ENCODE assay signal across 10 cellular contexts in the genomic region with DNA sequence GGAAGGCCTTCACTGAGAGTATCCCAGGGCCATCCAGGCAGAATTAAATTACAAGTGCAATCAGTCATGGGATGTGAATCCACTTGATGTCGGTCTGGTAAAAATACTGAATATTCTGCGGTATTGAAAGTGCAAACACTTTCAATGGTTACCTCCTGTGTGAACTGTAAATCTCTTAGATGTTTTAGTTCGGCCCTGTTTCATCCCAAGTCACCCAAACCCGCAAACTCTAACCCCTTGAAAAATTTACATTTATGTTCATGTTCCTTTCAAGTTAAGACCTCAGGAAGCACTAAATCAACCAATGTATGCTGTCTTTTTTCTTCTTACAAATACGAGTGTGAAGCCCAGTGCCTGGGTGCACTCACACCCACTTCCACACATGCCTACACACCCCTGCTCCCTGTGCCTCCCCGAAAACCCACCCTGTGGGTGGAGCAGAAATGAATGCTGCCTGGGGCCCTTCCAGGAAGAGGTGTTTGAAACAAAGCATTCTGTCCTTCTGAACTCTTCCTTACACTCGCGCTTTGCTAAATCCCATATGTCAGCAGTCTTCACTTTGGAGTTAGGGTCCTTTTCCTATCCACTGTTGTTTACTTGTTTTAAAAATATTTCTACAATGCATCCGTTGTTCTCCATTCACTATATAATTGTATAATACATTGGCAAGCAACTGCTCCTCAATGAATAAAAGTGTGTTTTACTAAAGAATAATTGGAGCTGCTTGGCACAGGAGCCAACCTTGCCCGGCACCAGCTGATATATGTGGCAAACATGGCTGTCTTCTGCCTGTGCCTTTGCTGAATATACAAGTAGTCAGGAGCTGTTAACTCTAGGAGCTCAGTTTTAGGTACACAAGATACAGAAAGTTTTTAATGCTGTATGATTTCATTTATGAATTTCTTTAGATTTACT.
DNase-seq lines count a peak whose midpoint lies in the region; ATAC-seq and TF ChIP-seq lines count a peak whose summit lies in the region.
"Had no signal": no experiment of that assay in that cellular context is flagged by ENCODE, and none has a peak within 500 bp of the region (broad histone marks: within the 10 kb centered on the region; RNA-seq: fewer than 3 reads in every experiment).

No MANE protein-coding gene starts in this region.

- peaks cover 65% of the 10 kb centered on the region for H3K4me1 Mint-ChIP-seq in T-helper 17 cell

- no peak for TF ChIP-seq CTCF in HEK293 (tag by site-specific recombination; IDR thresholded peaks at IDR 0.05)
- TF ChIP-seq CTCF in osteoblast (IDR thresholded peaks at IDR 0.05; ENCODE audit: extremely low read depth, low read depth, low read length), result no peak
- TF ChIP-seq CTCF in omental fat pad (IDR thresholded peaks at IDR 0.05), result no peak

- POLR2A ChIA-PET in HEK293 (lab: Yijun Ruan, JAX), result no interaction called here

- H3K4me1 ChIP-seq in HEK293 (ENCODE audit: control insufficient read depth, insufficient read depth, low read length) (peaks cover 8% of the 10 kb centered on the region; the same call in 1 of the 2 replicates), osteoblast (ENCODE audit: insufficient read depth, low read length) (peaks cover 44% of the 10 kb centered on the region)

- no peak overlapping the region for H3K4me2 ChIP-seq in osteoblast (ENCODE audit: insufficient read depth, low read length)

- no peak overlapping the region for H3K27ac ChIP-seq in HEK293 (ENCODE audit: extremely low read depth, low read depth, low read length)
- peak overlapping the region; percentile 60 for H3K27ac ChIP-seq in caudate nucleus (ENCODE audit: low read depth, low read length)
- H3K27ac ChIP-seq in osteoblast (ENCODE audit: low read depth, low read length), result peak overlapping the region; percentile 15
- H3K27ac ChIP-seq: esophagus squamous epithelium had no signal

- no peaks in the 10 kb centered on the region for H3K36me3 Mint-ChIP-seq in T-helper 17 cell (ENCODE audit: low read depth)

- H3K27ac Mint-ChIP-seq in T-helper 17 cell, result peak overlapping the region; percentile 98

- H3K36me3 ChIP-seq in HEK293 (ENCODE audit: control insufficient read depth in 2 of 2, insufficient read depth in 1 of 2, low read length in 2 of 2), result peaks cover 0 to 6% of the 10 kb centered on the region in 2 experiments; a peak in 1 of 3 replicates
- H3K36me3 ChIP-seq in osteoblast (ENCODE audit: insufficient read depth, low read length), result no peaks in the 10 kb centered on the region
- H3K36me3 ChIP-seq: esophagus squamous epithelium had no signal

- CTCF ChIA-PET in HEK293 (lab: Yijun Ruan, JAX), result interaction anchor here (0.9 kb wide), 1 partner anchor 52 kb away, joined by 3 read pairs; no protein-coding TSS in a partner anchor

- peak overlapping the region; percentile 82 for H3K4me3 Mint-ChIP-seq in T-helper 17 cell

- H3K9me3 ChIP-seq in HEK293 (ENCODE audit: control insufficient read depth, insufficient read depth, low read depth, low read length) (no peaks in the 10 kb centered on the region), T-helper 17 cell (ENCODE audit: control insufficient read depth, low read length, poor library complexity, severe bottlenecking) (no peaks in the 10 kb centered on the region), osteoblast (ENCODE audit: low read depth, low read length) (no peaks in the 10 kb centered on the region)
- H3K9me3 ChIP-seq: esophagus squamous epithelium had no signal

- ATAC-seq in T-helper 17 cell, result peak; percentile 22
- ATAC-seq in omental fat pad (ENCODE audit: low FRiP score), result no peak
- no peak for ATAC-seq in GM18511 (IDR thresholded peaks at IDR 0.05; ENCODE audit: unreplicated experiment)
- no peak for ATAC-seq in HG02678 (IDR thresholded peaks at IDR 0.05; ENCODE audit: unreplicated experiment)

- H2AFZ ChIP-seq in osteoblast (ENCODE audit: low read length), result no peak overlapping the region

- H3K27me3 ChIP-seq in osteoblast (ENCODE audit: insufficient read depth, low read length), result no peaks in the 10 kb centered on the region
- H3K27me3 ChIP-seq: esophagus squamous epithelium had no signal

- no peak for DNase-seq in T-helper 17 cell
- peak in 3 of 61 donors; percentile 19 to 48 (median 29) for DNase-seq in caudate nucleus (lab: John Stamatoyannopoulos, UW)
- DNase-seq in osteoblast (ENCODE audit: insufficient read length, low spot score, missing footprints), result no peak
- DNase-seq in omental fat pad (ENCODE audit: low spot score), result no peak
- DNase-seq: esophagus squamous epithelium, Kasumi-1, NCI-H2227 treated with DMSO at 0.1 percent for 48 hours had no signal

- H3K27me3 Mint-ChIP-seq in T-helper 17 cell, result no peaks in the 10 kb centered on the region

- H3K79me2 ChIP-seq in osteoblast (ENCODE audit: insufficient read depth, low read length), result peaks cover 65% of the 10 kb centered on the region

- no peak overlapping the region for H3K4me3 ChIP-seq in HEK293 (ENCODE audit: low read depth, low read length)
- H3K4me3 ChIP-seq in osteoblast (ENCODE audit: insufficient read depth, low read length), result no peak overlapping the region
- H3K4me3 ChIP-seq: esophagus squamous epithelium had no signal

- no peaks in the 10 kb centered on the region for H4K20me1 ChIP-seq in osteoblast (ENCODE audit: insufficient read depth, low read length)

TF ChIP-seq in HEK293, 187 proteins besides CTCF, POLR2A, EP300 and RAD21:
- peak; percentile 56 for TF ChIP-seq ZNF18 (tag by site-specific recombination; IDR thresholded peaks at IDR 0.05)
- TF ChIP-seq ZNF549 (tag by site-specific recombination; IDR thresholded peaks at IDR 0.05), result no peak
- TF ChIP-seq PRDM6 (tag by site-specific recombination; IDR thresholded peaks at IDR 0.05), result 0 out of 2 replicates have a peak, but pooled peaks have one; percentile 32
- peak; percentile 83 for TF ChIP-seq ZFHX2 (tag by site-specific recombination; conservative IDR thresholded peaks at IDR 0.05)
- peak; percentile 79 for TF ChIP-seq EGR2 (tag by site-specific recombination; IDR thresholded peaks at IDR 0.05; ENCODE audit: low read depth)
- no peak for TF ChIP-seq INSM2 (tag by site-specific recombination; IDR thresholded peaks at IDR 0.05)
- no peak for TF ChIP-seq ZXDB (tag by site-specific recombination; IDR thresholded peaks at IDR 0.05)
